Comparison of ENCODE assay signal across 8 cellular contexts in the genomic region with DNA sequence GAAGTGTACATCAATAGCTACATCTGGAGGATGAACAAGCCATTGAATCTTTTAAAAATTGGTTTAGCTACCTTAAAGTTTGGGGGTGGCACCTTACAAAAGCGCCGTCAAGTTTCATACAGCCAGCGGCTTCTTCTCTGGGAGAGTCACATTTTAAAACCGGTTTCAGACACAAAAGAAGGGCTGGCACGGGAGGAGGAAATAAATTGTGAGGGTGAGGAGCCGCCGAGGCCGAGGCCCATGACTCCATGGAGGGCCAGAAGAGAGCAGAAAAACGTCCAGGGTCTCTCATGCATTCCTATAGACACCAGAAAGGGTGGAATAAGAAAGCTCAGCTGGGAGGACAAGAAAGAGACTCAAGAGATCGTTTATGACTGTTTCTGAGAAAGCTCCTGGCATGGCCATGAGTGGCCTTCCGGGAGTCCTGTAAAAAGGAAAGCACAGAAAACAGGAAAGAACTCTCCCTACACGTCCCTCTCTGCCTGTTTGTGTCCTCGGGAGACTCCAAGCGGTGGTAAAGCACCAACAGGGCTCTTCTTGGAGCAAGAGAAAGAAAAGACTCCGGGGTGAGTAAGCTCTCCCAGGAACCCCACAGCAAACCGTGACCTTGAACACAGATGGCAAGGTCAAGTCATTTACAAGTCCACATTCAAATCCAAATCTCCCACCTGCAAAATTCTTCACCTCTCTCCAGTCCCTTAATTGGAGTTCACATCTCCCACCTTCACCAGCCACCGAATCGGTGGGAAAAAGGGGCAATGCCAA. TPM values are rescaled to one million over a fixed set of nuclear protein-coding genes. Genes with fewer than 3 reads are reported as not detected.
DNase-seq lines count a peak whose midpoint lies in the region; ATAC-seq lines count a peak whose summit lies in the region.

No MANE protein-coding gene starts in this region.

- H3K4me1 Mint-ChIP-seq in CD4-positive, alpha-beta memory T cell, result peaks cover 29 to 59% (median 42%) of the 10 kb centered on the region in 4 donors
- H3K4me1 Mint-ChIP-seq in naive thymus-derived CD4-positive, alpha-beta T cell, result peaks cover 35 to 64% (median 57%) of the 10 kb centered on the region in 7 donors

- H3K27ac Mint-ChIP-seq in CD4-positive, alpha-beta memory T cell, result peak overlapping the region; percentile 88 to 94 (median 92)
- peak overlapping the region; percentile 84 to 97 (median 89) for H3K27ac Mint-ChIP-seq in naive thymus-derived CD4-positive, alpha-beta T cell

- H3K4me3 ChIP-seq in CD4-positive, alpha-beta memory T cell (ENCODE audit: low read length in 2 of 2), result peak overlapping the region; percentile 64 to 67
- peak overlapping the region; percentile 66 for H3K4me3 ChIP-seq in naive thymus-derived CD4-positive, alpha-beta T cell (ENCODE audit: low read length)

- no peaks in the 10 kb centered on the region for H3K9me3 Mint-ChIP-seq in CD4-positive, alpha-beta memory T cell
- H3K9me3 Mint-ChIP-seq in naive thymus-derived CD4-positive, alpha-beta T cell, result no peaks in the 10 kb centered on the region

- H3K36me3 Mint-ChIP-seq in CD4-positive, alpha-beta memory T cell, result peaks cover 9 to 35% of the 10 kb centered on the region in 2 donors
- H3K36me3 Mint-ChIP-seq in naive thymus-derived CD4-positive, alpha-beta T cell, result peaks cover 5 to 17% (median 8%) of the 10 kb centered on the region in 5 donors

- no peaks in the 10 kb centered on the region for H3K27me3 Mint-ChIP-seq in CD4-positive, alpha-beta memory T cell
- H3K27me3 Mint-ChIP-seq in naive thymus-derived CD4-positive, alpha-beta T cell, result peaks cover 0 to 20% (median 0%) of the 10 kb centered on the region in 5 donors

- peak overlapping the region; percentile 30 for H3K27ac ChIP-seq in CD4-positive, alpha-beta memory T cell (ENCODE audit: low read depth, low read length)
- H3K27ac ChIP-seq in naive thymus-derived CD4-positive, alpha-beta T cell (ENCODE audit: low read depth, low read length), result peak overlapping the region; percentile 97

- no peaks in the 10 kb centered on the region for H3K27me3 ChIP-seq in CD4-positive, alpha-beta memory T cell (ENCODE audit: insufficient read depth, low read length)
- H3K27me3 ChIP-seq in naive thymus-derived CD4-positive, alpha-beta T cell (ENCODE audit: control insufficient read depth in 2 of 2, insufficient read depth in 2 of 2, low read length in 2 of 2), result no peaks in the 10 kb centered on the region

- DNase-seq in CD4-positive, alpha-beta memory T cell, result no peak
- DNase-seq in HS-5 (ENCODE audit: low read depth) (peak; percentile 45), fibroblast of peridontal ligament (ENCODE audit: extremely low read depth) (peak; percentile 85), NCI-H1694 (lab: John Stamatoyannopoulos, UW) (no peak)
- DNase-seq in activated CD4-positive, alpha-beta T cell treated with anti-CD3 and anti-CD28 coated beads, Interleukin-2, amount 50 U/mL, for 48 hours, result peak; percentile 5 to 22
- no peak for DNase-seq in naive thymus-derived CD4-positive, alpha-beta T cell

- CTCF ChIA-PET in CD4-positive, alpha-beta memory T cell (lab: Charles Lee; ENCODE audit: partially characterized antibody), result interaction anchor here (0.8 to 5.6 kb wide), 11 partner anchors 8 to 69 kb away, joined by 3 to 31 read pairs (median 6); partner anchors contain the start of genes FRAT1 and RRP12
- CTCF ChIA-PET in naive thymus-derived CD4-positive, alpha-beta T cell (lab: Charles Lee), result interaction anchor here (1.1 to 4.9 kb wide), 5 partner anchors 13 to 68 kb away, joined by 3 to 31 read pairs (median 6); partner anchors contain the start of genes FRAT1 and RRP12

- no peaks in the 10 kb centered on the region for H3K9me3 ChIP-seq in CD4-positive, alpha-beta memory T cell (ENCODE audit: control insufficient read depth in 1 of 2, low read length in 2 of 2)
- no peaks in the 10 kb centered on the region for H3K9me3 ChIP-seq in naive thymus-derived CD4-positive, alpha-beta T cell (ENCODE audit: control insufficient read depth in 2 of 3, low read length in 3 of 3)

- H3K4me1 ChIP-seq in CD4-positive, alpha-beta memory T cell (ENCODE audit: insufficient read depth, low read length), result peaks cover 38% of the 10 kb centered on the region
- H3K4me1 ChIP-seq in naive thymus-derived CD4-positive, alpha-beta T cell (ENCODE audit: control insufficient read depth in 2 of 2, insufficient read depth in 2 of 2, low read length in 2 of 2), result peaks cover 20 to 24% of the 10 kb centered on the region in 2 donors

- ATAC-seq in naive thymus-derived CD4-positive, alpha-beta T cell, result no peak
- no peak for ATAC-seq in HG03039 (IDR thresholded peaks at IDR 0.05; ENCODE audit: unreplicated experiment)
- no peak for ATAC-seq in GM18858 (IDR thresholded peaks at IDR 0.05; ENCODE audit: unreplicated experiment)

- POLR2A ChIA-PET in CD4-positive, alpha-beta memory T cell (lab: Charles Lee; ENCODE audit: partially characterized antibody), result interaction anchor here (0.6 to 8.7 kb wide), 10 partner anchors 8 to 803 kb away, joined by 3 to 265 read pairs (median 4); partner anchors contain the start of genes ARHGAP19, FRAT1 and RRP12
- POLR2A ChIA-PET in naive thymus-derived CD4-positive, alpha-beta T cell (lab: Charles Lee), result interaction anchor here (1.1 to 8.3 kb wide), 5 partner anchors 10 to 54 kb away, joined by 4 to 139 read pairs (median 20); partner anchors contain the start of genes ARHGAP19 and FRAT1

- H3K4me3 Mint-ChIP-seq in CD4-positive, alpha-beta memory T cell, result peak overlapping the region; percentile 88 to 95 (median 92)
- H3K4me3 Mint-ChIP-seq in naive thymus-derived CD4-positive, alpha-beta T cell, result peak overlapping the region; percentile 88 to 98 (median 94)

- peaks cover 4% of the 10 kb centered on the region for H3K36me3 ChIP-seq in CD4-positive, alpha-beta memory T cell (ENCODE audit: insufficient read depth, low read length)
- peaks cover 0 to 14% (median 0%) of the 10 kb centered on the region in 3 experiments for H3K36me3 ChIP-seq in naive thymus-derived CD4-positive, alpha-beta T cell (ENCODE audit: control insufficient read depth in 2 of 3, insufficient read depth in 3 of 3, low read length in 3 of 3)

- intact Hi-C loops in CD4-positive, alpha-beta memory T cell (cut with micrococcal nuclease), result loop anchor here (2.0 kb wide), 1 partner anchor 54 kb away; no protein-coding TSS in a partner anchor
- intact Hi-C loops in naive thymus-derived CD4-positive, alpha-beta T cell (cut with micrococcal nuclease), result loop anchor here (1.0 to 10.0 kb wide), 6 partner anchors 12 to 748 kb away; partner anchors contain the start of genes EXOSC1 (in 1 of the 2), PI4K2A (in 1 of the 2), TM9SF3 (in 1 of the 2) and ZDHHC16 (in 1 of the 2)

RNA-seq across cellular contexts. Expression of gene FRAT2, which starts 1.8 kb away (rescaled TPM):
- total RNA-seq in CD4-positive, alpha-beta memory T cell, result 10 to 100 TPM; 28.7 to 30.4 TPM
- 10 to 100 TPM; 13.1 to 15.6 TPM for polyA plus RNA-seq in CD4-positive, alpha-beta memory T cell
- 10 to 100 TPM in 4 of 5 experiments, 1 to 10 TPM in 1; 9.3 to 39.7 (median 29.8) TPM for total RNA-seq in naive thymus-derived CD4-positive, alpha-beta T cell
- 10 to 100 TPM in 1 of 2 donors, 1 to 10 TPM in 1; 9.3 to 16.9 TPM for polyA plus RNA-seq in naive thymus-derived CD4-positive, alpha-beta T cell

RNA-seq across cellular contexts. Expression of gene FRAT1, which starts 13.7 kb away (rescaled TPM):
- 10 to 100 TPM; 20.2 to 21.8 TPM for total RNA-seq in CD4-positive, alpha-beta memory T cell
- polyA plus RNA-seq in CD4-positive, alpha-beta memory T cell, result 10 to 100 TPM in 1 of 2 donors, 1 to 10 TPM in 1; 9.0 to 12.5 TPM
- 10 to 100 TPM in 4 of 5 experiments, 1 to 10 TPM in 1; 5.3 to 41.0 (median 21.8) TPM for total RNA-seq in naive thymus-derived CD4-positive, alpha-beta T cell
- 10 to 100 TPM in 1 of 2 donors, 1 to 10 TPM in 1; 4.4 to 12.1 TPM for polyA plus RNA-seq in naive thymus-derived CD4-positive, alpha-beta T cell

RNA-seq across cellular contexts. Expression of gene ARHGAP19, which starts 40.3 kb away (rescaled TPM):
- 10 to 100 TPM; 17.0 to 19.3 TPM for total RNA-seq in CD4-positive, alpha-beta memory T cell
- polyA plus RNA-seq in CD4-positive, alpha-beta memory T cell, result 1 to 10 TPM; 6.8 to 9.4 TPM
- total RNA-seq in naive thymus-derived CD4-positive, alpha-beta T cell, result 10 to 100 TPM; 12.8 to 40.1 (median 16.1) TPM
- polyA plus RNA-seq in naive thymus-derived CD4-positive, alpha-beta T cell, result 1 to 10 TPM; 5.7 to 6.5 TPM

Comparison
In these comparisons a context has a peak if more than half of its experiments do, and no peak if none do; other contexts are left out.
1. DNase-seq: peak in HS-5 (single experiment), activated CD4-positive, alpha-beta T cell treated with anti-CD3 and anti-CD28 coated beads, Interleukin-2, amount 50 U/mL, for 48 hours (2 of 2) and fibroblast of peridontal ligament (single experiment); none in CD4-positive, alpha-beta memory T cell (0 of 5), naive thymus-derived CD4-positive, alpha-beta T cell (0 of 9) and NCI-H1694 (single experiment).